In genomic region chr17:21452377-21453143, GRCh38 we compare ENCODE assay signal across 8 cellular contexts.
DNase-seq lines count a peak whose midpoint lies in the region; ATAC-seq, FAIRE-seq and TF ChIP-seq lines count a peak whose summit lies in the region.

No MANE protein-coding gene starts in this region.

- intact Hi-C loops in K562 (cut with micrococcal nuclease): loop anchor here (5.0 to 10.0 kb wide), 2 partner anchors 170 to 328 kb away; partner anchors contain the start of genes DHRS7B and MAP2K3

- H3K79me2 ChIP-seq in OCI-LY1 (ENCODE audit: insufficient read depth, low read length) (no peaks in the 10 kb centered on the region), K562 (ENCODE audit: control insufficient read depth, insufficient read depth, low read length) (no peaks in the 10 kb centered on the region)

- H3K27me3 ChIP-seq in OCI-LY1 (ENCODE audit: insufficient read depth, low read length) (no peaks in the 10 kb centered on the region; the same call in 1 of the 2 replicates), K562 (ENCODE audit: control insufficient read depth in 2 of 2, insufficient read depth in 2 of 2, low read length in 2 of 2) (no peaks in the 10 kb centered on the region; a peak in 1 of 5 replicates), iPS DF 6.9 (ENCODE audit: control insufficient read depth, insufficient read depth, low read length) (peaks cover 4% of the 10 kb centered on the region; the same call in 1 of the 2 replicates)

- H3K9ac ChIP-seq in OCI-LY1 (ENCODE audit: low read length) (no peak overlapping the region), K562 (ENCODE audit: insufficient read depth in 1 of 2, low read depth in 2 of 2, low read length in 2 of 2) (no peak overlapping the region)

- DNase-seq in GM04504 (ENCODE audit: low read depth) (peak; percentile 39), K562 (ENCODE audit: extremely low read depth in 1 of 4, low spot score in 3 of 4) (peak in 3 of 4 experiments; percentile 23 to 29 (median 25)), iPS DF 6.9 (ENCODE audit: low read depth, low spot score) (peak; percentile 41), retina (peak; percentile 86), HuH-7.5 (ENCODE audit: low spot score) (no peak), A172 (ENCODE audit: low spot score) (no peak)

- H3K4me2 ChIP-seq in OCI-LY1 (ENCODE audit: low read length): no peak overlapping the region
- H3K4me2 ChIP-seq in K562 (ENCODE audit: insufficient read depth, low read length): no peak overlapping the region

- TF ChIP-seq CTCF in OCI-LY1 (IDR thresholded peaks at IDR 0.05; ENCODE audit: low read length) (peak; percentile 45), K562 (IDR thresholded peaks at IDR 0.05 in 2 of 3, conservative IDR thresholded peaks at IDR 0.05 in 1 of 3; ENCODE audit: insufficient read depth in 2 of 3, low read depth in 1 of 3, low read length in 3 of 3) (peak; percentile 47 to 52 (median 50); a peak in 5 of 6 replicates)

- no peak for TF ChIP-seq EP300 in K562 (IDR thresholded peaks at IDR 0.05; ENCODE audit: low read length)

- FAIRE-seq in K562 (lab: Jason Lieb, UNC): no peak

- no peaks in the 10 kb centered on the region for H3K9me1 ChIP-seq in K562 (ENCODE audit: control insufficient read depth, insufficient read depth, low read length)

- H3K9me2 ChIP-seq in OCI-LY1 (ENCODE audit: low read depth, low read length): no peaks in the 10 kb centered on the region

- H3K36me3 ChIP-seq in OCI-LY1 (ENCODE audit: insufficient read depth, low read length) (no peaks in the 10 kb centered on the region), K562 (ENCODE audit: control insufficient read depth, insufficient read depth, low read length) (no peaks in the 10 kb centered on the region), iPS DF 6.9 (ENCODE audit: control insufficient read depth, insufficient read depth, low read length) (no peaks in the 10 kb centered on the region)

- H2AFZ ChIP-seq in OCI-LY1 (ENCODE audit: low read length) (no peak overlapping the region), K562 (ENCODE audit: low read depth, low read length) (peak overlapping the region; percentile 63; the same call in 1 of the 2 replicates)

- ATAC-seq in K562 (peak; percentile 49; the same call in 2 of the 3 replicates), GM18511 (IDR thresholded peaks at IDR 0.05; ENCODE audit: unreplicated experiment) (no peak)

- H3K9me3 ChIP-seq in OCI-LY1 (ENCODE audit: low read length) (no peaks in the 10 kb centered on the region), K562 (replicated peaks; ENCODE audit: control insufficient read depth, insufficient read depth, low read depth, low read length) (no peaks in the 10 kb centered on the region), iPS DF 6.9 (ENCODE audit: control insufficient read depth, insufficient read depth, low read length) (no peaks in the 10 kb centered on the region)

- CTCF ChIA-PET in K562 (lab: Yijun Ruan, JAX; ENCODE audit: low intra/inter-chr PET ratio): no interaction called here

- H3F3A ChIP-seq in OCI-LY1 (ENCODE audit: insufficient read depth, low read length): no peaks in the 10 kb centered on the region

- POLR2A ChIA-PET in K562 (lab: Yijun Ruan, JAX): no interaction called here

- peak; percentile 32 to 58; a peak in 3 of 4 replicates for TF ChIP-seq RAD21 in K562 (CRISPR knock-in tag; conservative IDR thresholded peaks at IDR 0.05 in 1 of 2, IDR thresholded peaks at IDR 0.05 in 1 of 2)

- in situ Hi-C loops in K562 (cut with MboI): no loop called here

- 68% methylated on average over 34 of the region's 49 CpGs for WGBS in K562 (ENCODE audit: insufficient coverage, low coverage, missing lambda C conversion rate)
- WGBS in iPS DF 6.9 (ENCODE audit: insufficient coverage, insufficient read length): no CpG with 5 or more reads among the region's 49 CpGs

- H4K20me1 ChIP-seq in OCI-LY1 (ENCODE audit: insufficient read depth, low read length) (no peaks in the 10 kb centered on the region), K562 (replicated peaks; ENCODE audit: control insufficient read depth, insufficient read depth, low read length) (no peaks in the 10 kb centered on the region)

- H3K4me3 ChIP-seq in OCI-LY1 (ENCODE audit: low read depth, low read length, poor library complexity, severe bottlenecking) (no peak overlapping the region), K562 (no peak overlapping the region), iPS DF 6.9 (ENCODE audit: low read length) (peak overlapping the region; percentile 3; the same call in 1 of the 2 replicates)

- no TSS peak for BruUV-seq in K562 (replicated peaks; lab: Mats Ljungman, UMichigan)

- H3K27ac ChIP-seq in OCI-LY1 (ENCODE audit: low read depth, low read length, poor library complexity, severe bottlenecking) (no peak overlapping the region), K562 (ENCODE audit: extremely low read depth, low read depth, low read length) (no peak overlapping the region), iPS DF 6.9 (ENCODE audit: low read length) (no peak overlapping the region)

- H3K4me1 ChIP-seq in OCI-LY1 (ENCODE audit: insufficient read depth, low read length, severe bottlenecking) (no peaks in the 10 kb centered on the region), K562 (replicated peaks in 1 of 2; ENCODE audit: control insufficient read depth in 2 of 2, insufficient read depth in 2 of 2, low read length in 2 of 2) (peaks cover 0 to 9% of the 10 kb centered on the region in 2 experiments; a peak in 3 of 5 replicates), iPS DF 6.9 (ENCODE audit: control insufficient read depth, insufficient read depth, low read length) (peaks cover 4% of the 10 kb centered on the region)

- no peak for TF ChIP-seq POLR2A in K562 (conservative IDR thresholded peaks at IDR 0.05)

TF ChIP-seq in K562, 482 proteins besides CTCF, POLR2A, EP300 and RAD21 (continues in another document):
- TF ChIP-seq PPARD (CRISPR knock-in tag; IDR thresholded peaks at IDR 0.05): no peak
- TF ChIP-seq, protein P1, sequence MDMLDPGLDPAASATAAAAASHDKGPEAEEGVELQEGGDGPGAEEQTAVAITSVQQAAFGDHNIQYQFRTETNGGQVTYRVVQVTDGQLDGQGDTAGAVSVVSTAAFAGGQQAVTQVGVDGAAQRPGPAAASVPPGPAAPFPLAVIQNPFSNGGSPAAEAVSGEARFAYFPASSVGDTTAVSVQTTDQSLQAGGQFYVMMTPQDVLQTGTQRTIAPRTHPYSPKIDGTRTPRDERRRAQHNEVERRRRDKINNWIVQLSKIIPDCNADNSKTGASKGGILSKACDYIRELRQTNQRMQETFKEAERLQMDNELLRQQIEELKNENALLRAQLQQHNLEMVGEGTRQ (CRISPR knock-in tag; IDR thresholded peaks at IDR 0.05): peak; percentile 31; the same call in 1 of the 2 replicates
- 0 out of 2 replicates have a peak, but pooled peaks have one; percentile 28 for TF ChIP-seq DEAF1 (CRISPR knock-in tag; IDR thresholded peaks at IDR 0.05)
- TF ChIP-seq, protein P2, sequence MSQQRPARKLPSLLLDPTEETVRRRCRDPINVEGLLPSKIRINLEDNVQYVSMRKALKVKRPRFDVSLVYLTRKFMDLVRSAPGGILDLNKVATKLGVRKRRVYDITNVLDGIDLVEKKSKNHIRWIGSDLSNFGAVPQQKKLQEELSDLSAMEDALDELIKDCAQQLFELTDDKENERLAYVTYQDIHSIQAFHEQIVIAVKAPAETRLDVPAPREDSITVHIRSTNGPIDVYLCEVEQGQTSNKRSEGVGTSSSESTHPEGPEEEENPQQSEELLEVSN (IDR thresholded peaks at IDR 0.05; ENCODE audit: borderline replicate concordance in 1 of 2, extremely low read depth in 1 of 2, insufficient read depth in 1 of 2, insufficient read length in 1 of 2, low read depth in 1 of 2, low read length in 1 of 2, poor library complexity in 1 of 2, severe bottlenecking in 1 of 2): peak; percentile 69 to 85

Comparison
In these comparisons a context has a peak if more than half of its experiments do, and no peak if none do; other contexts are left out.
1. DNase-seq: peak in GM04504 (single experiment), K562 (3 of 4), iPS DF 6.9 (single experiment) and retina (single experiment); none in HuH-7.5 (single experiment) and A172 (single experiment).